Comparison of ENCODE assay signal across 9 cellular contexts in the genomic region with DNA sequence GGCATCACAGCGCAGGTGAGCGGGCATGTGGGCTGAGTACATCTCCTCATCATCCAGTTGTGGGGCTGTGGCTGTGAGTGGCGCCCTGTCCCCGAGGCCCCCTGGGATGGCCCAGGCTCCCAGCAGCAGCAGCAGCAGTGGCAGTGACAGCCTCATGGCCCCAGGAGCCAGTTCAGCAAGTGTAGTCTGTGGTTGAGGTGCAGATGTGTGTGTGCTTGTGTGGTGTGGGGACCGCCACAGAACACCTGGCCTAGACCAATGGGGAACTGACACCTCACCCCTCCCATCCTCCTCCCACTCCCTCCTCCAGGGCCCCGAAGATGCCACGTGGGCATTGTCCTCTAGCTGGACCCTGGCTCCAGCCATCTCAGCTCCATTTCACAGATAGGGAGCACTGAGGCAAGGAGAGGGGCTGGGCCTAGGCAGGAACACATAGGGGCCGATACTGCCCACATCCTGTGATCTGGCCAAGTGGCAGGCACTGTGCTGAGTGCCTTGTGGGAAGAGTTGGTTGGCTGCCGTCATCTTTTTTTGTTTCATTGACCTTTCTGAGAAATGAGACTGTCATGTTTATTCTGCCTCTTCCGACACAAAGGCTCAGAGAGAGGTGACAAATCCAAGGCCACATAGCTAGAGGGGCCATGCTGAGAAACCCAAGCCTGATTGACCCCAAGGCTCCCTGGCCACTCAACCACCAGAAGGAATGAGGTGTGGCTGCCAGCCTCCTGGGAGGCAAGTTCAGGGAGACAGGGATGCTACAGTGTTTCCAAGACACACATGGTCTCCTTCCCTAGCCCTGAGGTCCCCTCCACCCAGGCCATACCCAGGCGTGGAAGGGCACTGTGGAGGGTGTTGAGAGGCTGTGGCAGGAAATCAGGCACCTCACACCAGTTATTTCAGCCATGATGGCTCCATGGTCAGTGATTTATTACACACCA. TPM values are rescaled to one million over a fixed set of nuclear protein-coding genes. Genes with fewer than 3 reads are reported as not detected.
DNase-seq lines count a peak whose midpoint lies in the region; ATAC-seq, FAIRE-seq and TF ChIP-seq lines count a peak whose summit lies in the region.
"Had no signal": no experiment of that assay in that cellular context is flagged by ENCODE, and none has a peak within 500 bp of the region (broad histone marks: within the 10 kb centered on the region; RNA-seq: fewer than 3 reads in every experiment).

A gene with protein sequence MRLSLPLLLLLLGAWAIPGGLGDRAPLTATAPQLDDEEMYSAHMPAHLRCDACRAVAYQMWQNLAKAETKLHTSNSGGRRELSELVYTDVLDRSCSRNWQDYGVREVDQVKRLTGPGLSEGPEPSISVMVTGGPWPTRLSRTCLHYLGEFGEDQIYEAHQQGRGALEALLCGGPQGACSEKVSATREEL (minus strand): TSS at position 213 of the 938 bp plus-strand sequence. CDS start 57 bp downstream, at position 156.

- H2AK5ac ChIP-seq in H9 (ENCODE audit: insufficient read length, low read length): no peak within 1 kb of the TSS

- CTCF ChIA-PET in GM12878 (lab: Yijun Ruan, JAX): interaction anchor here (0.6 to 4.4 kb wide), 13 partner anchors 13 to 1037 kb away, joined by 3 to 35 read pairs (median 3); a partner anchor contains a TSS

- TF ChIP-seq CTCF in H9 (conservative IDR thresholded peaks at IDR 0.05) (no peak), OCI-LY3 (IDR thresholded peaks at IDR 0.05; ENCODE audit: low read depth, low read length) (no peak), GM12878 (IDR thresholded peaks at IDR 0.05 in 2 of 3, conservative IDR thresholded peaks at IDR 0.05 in 1 of 3; ENCODE audit: control insufficient read depth in 2 of 3, extremely low read depth in 1 of 3, insufficient read depth in 1 of 3, low read depth in 3 of 3, low read length in 3 of 3) (no peak), glutamatergic neuron (IDR thresholded peaks at IDR 0.05; ENCODE audit: partially characterized antibody, unreplicated experiment) (no peak), foreskin fibroblast (IDR thresholded peaks at IDR 0.05; ENCODE audit: low read depth, low read length) (no peak)

- BruUV-seq in GM12878 (replicated peaks; lab: Mats Ljungman, UMichigan): TSS peak; percentile 66

- no peak within 1 kb of the TSS for H3K56ac ChIP-seq in H9 (ENCODE audit: insufficient read length, low read depth, low read length)

- H2BK12ac ChIP-seq in H9 (ENCODE audit: insufficient read length, low read depth, low read length): no peak within 1 kb of the TSS

- H2BK15ac ChIP-seq in H9 (ENCODE audit: low read depth, low read length): no peak within 1 kb of the TSS

- POLR2A ChIA-PET in GM12878 (lab: Charles Lee): interaction anchor here (0.6 to 6.8 kb wide), 15 partner anchors 11 to 847 kb away, joined by 3 to 74 read pairs (median 5); a partner anchor contains a TSS

- no peak within 1 kb of the TSS; a peak in 1 of 5 replicates for H3K4me3 Mint-ChIP-seq in H9
- no peak within 1 kb of the TSS for H3K4me3 Mint-ChIP-seq in glutamatergic neuron (ENCODE audit: unreplicated experiment)

- peak; percentile 73 to 82 for TF ChIP-seq EP300 in GM12878 (IDR thresholded peaks at IDR 0.05; ENCODE audit: borderline replicate concordance in 1 of 2, control insufficient read depth in 1 of 2, low read depth in 2 of 2, low read length in 2 of 2)

- H3K27ac ChIP-seq in H9 (ENCODE audit: insufficient read length, low read depth, low read length) (no peak within 1 kb of the TSS), OCI-LY3 (ENCODE audit: low read length) (peak within 1 kb of the TSS; percentile 37), GM12878 (ENCODE audit: control insufficient read depth, insufficient read depth) (peak within 1 kb of the TSS; percentile 90)

- H3K4me2 ChIP-seq in H9 (ENCODE audit: insufficient read depth, insufficient read length, low read length) (no peak within 1 kb of the TSS), OCI-LY3 (ENCODE audit: low read length) (peak within 1 kb of the TSS; percentile 54), GM12878 (ENCODE audit: control insufficient read depth, insufficient read depth) (peak within 1 kb of the TSS; percentile 73)

- H2AFZ ChIP-seq in H9 (ENCODE audit: low read length) (no peak within 1 kb of the TSS), OCI-LY3 (ENCODE audit: low read depth, low read length) (peak within 1 kb of the TSS; percentile 19; the same call in 1 of the 2 replicates), GM12878 (ENCODE audit: control insufficient read depth, low read depth, low read length) (peak within 1 kb of the TSS; percentile 15)

- H3K36me3 Mint-ChIP-seq in H9 (ENCODE audit: insufficient read depth in 1 of 3, low read depth in 3 of 3) (no peaks in the 10 kb centered on the region; a peak in 1 of 7 replicates), glutamatergic neuron (ENCODE audit: unreplicated experiment) (no peaks in the 10 kb centered on the region)

- H3K79me1 ChIP-seq in H9 (ENCODE audit: insufficient read depth, low read depth, low read length, poor library complexity, severe bottlenecking): no peaks in the 10 kb centered on the region

- FAIRE-seq in GM12878 (lab: Jason Lieb, UNC): peak; percentile 95

- TF ChIP-seq RAD21 in GM12878 (IDR thresholded peaks at IDR 0.05; ENCODE audit: insufficient read depth, low read depth, low read length): no peak

- H3K36me3 ChIP-seq in OCI-LY3 (replicated peaks; ENCODE audit: low read depth, low read length) (peaks cover 2% of the 10 kb centered on the region), GM12878 (ENCODE audit: control insufficient read depth in 2 of 2, insufficient read depth in 2 of 2, low read length in 1 of 2) (no peaks in the 10 kb centered on the region; a peak in 2 of 4 replicates)

- H2BK5ac ChIP-seq in H9 (ENCODE audit: insufficient read length, low read length): no peak within 1 kb of the TSS

- peak; percentile 96 for TF ChIP-seq POLR2A in GM18505 (IDR thresholded peaks at IDR 0.05; ENCODE audit: borderline replicate concordance, extremely low read depth, insufficient read depth, insufficient read length)
- no peak for TF ChIP-seq POLR2A in GM12878 (IDR thresholded peaks at IDR 0.05; ENCODE audit: low read depth, low read length)

- H3K14ac ChIP-seq in H9 (ENCODE audit: insufficient read depth, low read length): no peak within 1 kb of the TSS

- H3K9ac ChIP-seq in H9 (ENCODE audit: extremely low read depth, insufficient read length, low read length) (no peak within 1 kb of the TSS), OCI-LY3 (ENCODE audit: low read length) (peak within 1 kb of the TSS; percentile 30; the same call in 1 of the 2 replicates), GM12878 (ENCODE audit: control insufficient read depth, insufficient read depth, low read length) (peak within 1 kb of the TSS; percentile 97)

- peaks cover 22% of the 10 kb centered on the region for H3K23me2 ChIP-seq in H9 (ENCODE audit: insufficient read length, low read depth, low read length, poor library complexity, severe bottlenecking)

- H3K27me3 Mint-ChIP-seq in H9 (ENCODE audit: low read depth) (peaks cover 26% of the 10 kb centered on the region), glutamatergic neuron (ENCODE audit: unreplicated experiment) (peaks cover 10% of the 10 kb centered on the region)

- peaks cover 2% of the 10 kb centered on the region for H4K20me1 ChIP-seq in H9 (ENCODE audit: control insufficient read depth, insufficient read depth, insufficient read length)
- no peaks in the 10 kb centered on the region for H4K20me1 ChIP-seq in OCI-LY3 (ENCODE audit: insufficient read depth, low read length)
- H4K20me1 ChIP-seq in GM12878 (ENCODE audit: control insufficient read depth, insufficient read depth): no peaks in the 10 kb centered on the region

- H3K9me3 Mint-ChIP-seq in H9: no peaks in the 10 kb centered on the region
- no peaks in the 10 kb centered on the region for H3K9me3 Mint-ChIP-seq in glutamatergic neuron (ENCODE audit: unreplicated experiment)

- H2BK20ac ChIP-seq in H9 (ENCODE audit: low read depth, low read length, poor library complexity, severe bottlenecking): no peak within 1 kb of the TSS

- H3K79me2 ChIP-seq in H9 (ENCODE audit: insufficient read depth, low read length) (no peaks in the 10 kb centered on the region), OCI-LY3 (ENCODE audit: low read length) (peaks cover 10% of the 10 kb centered on the region), GM12878 (ENCODE audit: control insufficient read depth, insufficient read depth, low read length) (peaks cover 81% of the 10 kb centered on the region)

- H3K23ac ChIP-seq in H9 (ENCODE audit: insufficient read length, low read depth, low read length): no peak within 1 kb of the TSS

- no peak for DNase-seq in H9
- peak; percentile 95 for DNase-seq in GM12878 (ENCODE audit: low read depth, low spot score)
- peak; percentile 83 for DNase-seq in stimulated activated CD8-positive, alpha-beta memory T cell treated with anti-CD3 and anti-CD28 coated beads, Interleukin-4, amount 100 ng/mL, for 48 hours
- DNase-seq in globus pallidus (ENCODE audit: low spot score): no peak
- DNase-seq in glutamatergic neuron: no peak
- no peak for DNase-seq in foreskin fibroblast

- ATAC-seq in GM18505 (IDR thresholded peaks at IDR 0.05; ENCODE audit: unreplicated experiment) (peak; percentile 35), GM12878 (peak; percentile 63)

- H3K4me1 ChIP-seq in H9 (ENCODE audit: insufficient read depth, low read length) (peaks cover 3% of the 10 kb centered on the region; the same call in 1 of the 2 replicates), OCI-LY3 (ENCODE audit: low read length) (peaks cover 48% of the 10 kb centered on the region), GM12878 (ENCODE audit: control insufficient read depth, insufficient read depth, low read length) (peaks cover 58% of the 10 kb centered on the region)

- H3K27ac Mint-ChIP-seq in H9 (peak within 1 kb of the TSS in 2 of 3 experiments; percentile 59 to 81; a peak in 2 of 7 replicates), glutamatergic neuron (ENCODE audit: unreplicated experiment) (no peak within 1 kb of the TSS)

- SMC1A ChIA-PET in GM12878 (lab: Charles Lee; ENCODE audit: uncharacterized antibody, unreplicated experiment): interaction anchor here (0.6 to 3.0 kb wide), 16 partner anchors 9 to 247 kb away, joined by 3 to 26 read pairs (median 4); a partner anchor contains a TSS

- H3T11ph ChIP-seq in H9 (ENCODE audit: low read length): no peak within 1 kb of the TSS

- RAD21 ChIA-PET in GM12878 (lab: Charles Lee; ENCODE audit: unreplicated experiment): interaction anchor here (0.6 to 5.8 kb wide), 18 partner anchors 9 to 258 kb away, joined by 3 to 42 read pairs (median 4); a partner anchor contains a TSS

- no peak within 1 kb of the TSS for H2BK120ac ChIP-seq in H9 (ENCODE audit: low read depth, low read length, poor library complexity, severe bottlenecking)

- intact Hi-C loops in GM12878 (cut with micrococcal nuclease; ENCODE audit: unreplicated experiment): loop anchor here (5.0 kb wide), 4 partner anchors 98 to 193 kb away; a partner anchor contains a TSS

- H3K4ac ChIP-seq in H9 (ENCODE audit: low read depth, low read length): no peak within 1 kb of the TSS

- H4K8ac ChIP-seq in H9 (replicated peaks; ENCODE audit: insufficient read length, low read depth, low read length): no peak within 1 kb of the TSS

- in situ Hi-C loops in GM12878 (cut with MboI): no loop called here

- no peak within 1 kb of the TSS for H4K91ac ChIP-seq in H9 (ENCODE audit: insufficient read length, low read depth, low read length)

- no peak within 1 kb of the TSS for H3K18ac ChIP-seq in H9 (ENCODE audit: insufficient read length, low read depth, low read length)

- peak within 1 kb of the TSS; percentile 62 for H3K4me3 ChIP-seq in OCI-LY3 (ENCODE audit: low read length)
- H3K4me3 ChIP-seq in GM12878: peak within 1 kb of the TSS; percentile 87
- H3K4me3 ChIP-seq in foreskin fibroblast (ENCODE audit: low read depth in 1 of 2, low read length in 2 of 2): no peak within 1 kb of the TSS

- H3K9me3 ChIP-seq in H9 (ENCODE audit: control insufficient read depth, low read depth, low read length): no peaks in the 10 kb centered on the region
- H3K9me3 ChIP-seq in OCI-LY3 (ENCODE audit: insufficient read depth, low read length): no peaks in the 10 kb centered on the region; the same call in 1 of the 2 replicates
- no peaks in the 10 kb centered on the region for H3K9me3 ChIP-seq in GM12878 (replicated peaks; ENCODE audit: control insufficient read depth, insufficient read depth, low read length)

- H3K27me3 ChIP-seq in H9 (ENCODE audit: insufficient read depth, low read length) (peaks cover 8% of the 10 kb centered on the region), OCI-LY3 (ENCODE audit: low read depth, low read length) (no peaks in the 10 kb centered on the region), GM12878 (replicated peaks in 1 of 2; ENCODE audit: control insufficient read depth in 2 of 2, insufficient read depth in 2 of 2, low read length in 1 of 2) (no peaks in the 10 kb centered on the region)

- peaks cover 12 to 37% of the 10 kb centered on the region in 2 experiments for H3K4me1 Mint-ChIP-seq in H9
- peaks cover 3% of the 10 kb centered on the region for H3K4me1 Mint-ChIP-seq in glutamatergic neuron (ENCODE audit: low read depth, unreplicated experiment)

- no CpG with 5 or more reads among the region's 11 CpGs for WGBS in H9 (ENCODE audit: extremely low coverage, insufficient read length, low lambda C conversion rate)
- 0% methylated on average over 11 of the region's 11 CpGs for WGBS in GM12878 (ENCODE audit: insufficient coverage, insufficient replicate concordance, low lambda C conversion rate, missing lambda C conversion rate)

- no peak within 1 kb of the TSS for H4K5ac ChIP-seq in H9 (ENCODE audit: insufficient read length, low read depth, low read length)

RNA-seq across cellular contexts. Expression of the gene that starts here (rescaled TPM):
- total RNA-seq in H9 (2021) (0.31 and 0.48 TPM in 2 replicates), GM12878 (2014; rRNA removed) (211 and 238 TPM in 2 replicates), GM12878 (2014; rRNA removed; fragmentation: Illumina TruSeq; extraction: Trizol) (132 and 157 TPM in 2 replicates), GM12878 (2021) (200 and 218 TPM in 2 replicates), glutamatergic neuron (ENCODE audit: unreplicated experiment) (not detected)
- total RNA-seq in GM12878 (2013; cell fraction: nucleolus; rRNA removed): 108 and 124 TPM in 2 replicates
- polyA plus RNA-seq in GM12878 (2011; ENCODE audit: low read depth): 170 TPM
- polyA plus RNA-seq in GM12878 (2011; rRNA removed) (37.4 and 65.2 TPM in 2 replicates), GM12878 (2014; fragmentation: Illumina TruSeq; extraction: Trizol) (44.1 and 147 TPM in 2 replicates), GM12878 (2014; fragmentation: Nextera tagmentation; extraction: Ambion mirVana) (10 to 100 TPM; 19.3 to 56.9 TPM), GM12878 (2014; rRNA removed) (291 and 321 TPM in 2 replicates), GM12878 (2016; fragmentation: Nextera tagmentation; extraction: Ambion mirVana) (100 to 1,000 TPM; 369 to 406 TPM)
- 96.6 and 144 TPM in 2 replicates for polyA plus RNA-seq in GM12878 (2011; cell fraction: cytosol; rRNA removed)
- polyA plus RNA-seq in GM12878 (2011; cell fraction: nucleus; rRNA removed): 140 and 154 TPM in 2 replicates
- 253 and 361 TPM in 2 replicates for polyA plus RNA-seq in GM12878 (2012)
- polyA minus RNA-seq in GM12878 (2011; rRNA and poly(A)+ RNA removed): 43.4 and 79.0 TPM in 2 replicates
- polyA minus RNA-seq in GM12878 (2011; cell fraction: cytosol; rRNA and poly(A)+ RNA removed): 21.8 and 23.1 TPM in 2 replicates
- polyA minus RNA-seq in GM12878 (2011; cell fraction: nucleus; rRNA and poly(A)+ RNA removed): 58.2 and 93.9 TPM in 2 replicates
- total RNA-seq: RPMI7951 had no signal

Comparison
In these comparisons a context has a peak if more than half of its experiments do, and no peak if none do; other contexts are left out.
1. RNA of the gene that starts here (total RNA-seq): 108 to 238 TPM in GM12878; 0.31 to 0.48 TPM in H9 and not detected in glutamatergic neuron (single experiment); every median in the first group is over 10 times any median in the second.
2. DNase-seq: peak in GM12878 (single experiment) and stimulated activated CD8-positive, alpha-beta memory T cell treated with anti-CD3 and anti-CD28 coated beads, Interleukin-4, amount 100 ng/mL, for 48 hours (single experiment); none in H9 (single experiment), globus pallidus (single experiment), glutamatergic neuron (single experiment) and foreskin fibroblast (0 of 2).
3. H3K4me3 ChIP-seq: peak in OCI-LY3 (single experiment) and GM12878 (single experiment); none in foreskin fibroblast (0 of 2).